ENCODE assay signal across 1 cellular context in the genomic region with DNA sequence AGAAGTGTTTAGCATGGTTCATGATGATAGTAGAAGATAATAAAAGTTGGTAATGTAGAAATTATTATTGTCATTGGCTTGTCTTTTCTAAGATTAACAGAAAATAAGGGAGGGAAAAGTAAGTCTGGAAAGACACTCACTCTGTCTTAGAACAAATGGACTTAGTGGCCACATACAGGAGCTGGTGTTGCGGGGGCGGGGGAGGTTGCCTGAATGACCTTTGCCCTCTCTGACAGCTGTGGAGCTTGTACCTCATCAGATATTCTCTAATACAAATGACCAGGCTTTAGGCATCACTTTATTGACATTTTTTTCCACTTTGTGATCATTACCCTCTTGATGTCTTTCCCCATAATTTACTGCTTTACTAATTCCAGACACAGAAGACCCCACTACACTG.
TF ChIP-seq lines count a peak whose summit lies in the region.

No MANE protein-coding gene starts in this region.

TF ChIP-seq in HCT116, 20 proteins besides CTCF, POLR2A, EP300 and RAD21:
- TF ChIP-seq FOSL1 (IDR thresholded peaks at IDR 0.05; ENCODE audit: low read depth) (no peak), CBX3 (IDR thresholded peaks at IDR 0.05; ENCODE audit: low read depth) (no peak), YY1 (IDR thresholded peaks at IDR 0.05; ENCODE audit: extremely low read depth, insufficient replicate concordance, low read depth, low read length) (no peak), POLR2AphosphoS5 (IDR thresholded peaks at IDR 0.05; ENCODE audit: low read depth, low read length) (no peak), ZNF274 (IDR thresholded peaks at IDR 0.05; ENCODE audit: low read depth, low read length) (no peak), EZH2phosphoT487 (IDR thresholded peaks at IDR 0.05; ENCODE audit: borderline replicate concordance) (no peak), ZFX (IDR thresholded peaks at IDR 0.05) (no peak), TCF7L2 (IDR thresholded peaks at IDR 0.05; ENCODE audit: borderline replicate concordance, extremely low read depth, insufficient read depth, insufficient read length) (no peak), SIN3A (IDR thresholded peaks at IDR 0.05; ENCODE audit: low read depth) (no peak), EZH2 (IDR thresholded peaks at IDR 0.05) (no peak), SRF (IDR thresholded peaks at IDR 0.05; ENCODE audit: low read depth) (no peak)
- TF ChIP-seq, protein P1, sequence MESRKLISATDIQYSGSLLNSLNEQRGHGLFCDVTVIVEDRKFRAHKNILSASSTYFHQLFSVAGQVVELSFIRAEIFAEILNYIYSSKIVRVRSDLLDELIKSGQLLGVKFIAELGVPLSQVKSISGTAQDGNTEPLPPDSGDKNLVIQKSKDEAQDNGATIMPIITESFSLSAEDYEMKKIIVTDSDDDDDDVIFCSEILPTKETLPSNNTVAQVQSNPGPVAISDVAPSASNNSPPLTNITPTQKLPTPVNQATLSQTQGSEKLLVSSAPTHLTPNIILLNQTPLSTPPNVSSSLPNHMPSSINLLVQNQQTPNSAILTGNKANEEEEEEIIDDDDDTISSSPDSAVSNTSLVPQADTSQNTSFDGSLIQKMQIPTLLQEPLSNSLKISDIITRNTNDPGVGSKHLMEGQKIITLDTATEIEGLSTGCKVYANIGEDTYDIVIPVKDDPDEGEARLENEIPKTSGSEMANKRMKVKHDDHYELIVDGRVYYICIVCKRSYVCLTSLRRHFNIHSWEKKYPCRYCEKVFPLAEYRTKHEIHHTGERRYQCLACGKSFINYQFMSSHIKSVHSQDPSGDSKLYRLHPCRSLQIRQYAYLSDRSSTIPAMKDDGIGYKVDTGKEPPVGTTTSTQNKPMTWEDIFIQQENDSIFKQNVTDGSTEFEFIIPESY (IDR thresholded peaks at IDR 0.05; ENCODE audit: extremely low read depth, insufficient replicate concordance, low read length) = no peak
- TF ChIP-seq, protein P2, sequence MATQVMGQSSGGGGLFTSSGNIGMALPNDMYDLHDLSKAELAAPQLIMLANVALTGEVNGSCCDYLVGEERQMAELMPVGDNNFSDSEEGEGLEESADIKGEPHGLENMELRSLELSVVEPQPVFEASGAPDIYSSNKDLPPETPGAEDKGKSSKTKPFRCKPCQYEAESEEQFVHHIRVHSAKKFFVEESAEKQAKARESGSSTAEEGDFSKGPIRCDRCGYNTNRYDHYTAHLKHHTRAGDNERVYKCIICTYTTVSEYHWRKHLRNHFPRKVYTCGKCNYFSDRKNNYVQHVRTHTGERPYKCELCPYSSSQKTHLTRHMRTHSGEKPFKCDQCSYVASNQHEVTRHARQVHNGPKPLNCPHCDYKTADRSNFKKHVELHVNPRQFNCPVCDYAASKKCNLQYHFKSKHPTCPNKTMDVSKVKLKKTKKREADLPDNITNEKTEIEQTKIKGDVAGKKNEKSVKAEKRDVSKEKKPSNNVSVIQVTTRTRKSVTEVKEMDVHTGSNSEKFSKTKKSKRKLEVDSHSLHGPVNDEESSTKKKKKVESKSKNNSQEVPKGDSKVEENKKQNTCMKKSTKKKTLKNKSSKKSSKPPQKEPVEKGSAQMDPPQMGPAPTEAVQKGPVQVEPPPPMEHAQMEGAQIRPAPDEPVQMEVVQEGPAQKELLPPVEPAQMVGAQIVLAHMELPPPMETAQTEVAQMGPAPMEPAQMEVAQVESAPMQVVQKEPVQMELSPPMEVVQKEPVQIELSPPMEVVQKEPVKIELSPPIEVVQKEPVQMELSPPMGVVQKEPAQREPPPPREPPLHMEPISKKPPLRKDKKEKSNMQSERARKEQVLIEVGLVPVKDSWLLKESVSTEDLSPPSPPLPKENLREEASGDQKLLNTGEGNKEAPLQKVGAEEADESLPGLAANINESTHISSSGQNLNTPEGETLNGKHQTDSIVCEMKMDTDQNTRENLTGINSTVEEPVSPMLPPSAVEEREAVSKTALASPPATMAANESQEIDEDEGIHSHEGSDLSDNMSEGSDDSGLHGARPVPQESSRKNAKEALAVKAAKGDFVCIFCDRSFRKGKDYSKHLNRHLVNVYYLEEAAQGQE (IDR thresholded peaks at IDR 0.05; ENCODE audit: low read depth) = no peak
- TF ChIP-seq, protein P3, sequence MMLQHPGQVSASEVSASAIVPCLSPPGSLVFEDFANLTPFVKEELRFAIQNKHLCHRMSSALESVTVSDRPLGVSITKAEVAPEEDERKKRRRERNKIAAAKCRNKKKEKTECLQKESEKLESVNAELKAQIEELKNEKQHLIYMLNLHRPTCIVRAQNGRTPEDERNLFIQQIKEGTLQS (IDR thresholded peaks at IDR 0.05) = no peak
